20 cellular contexts compared by ENCODE assay signal in the genomic region with DNA sequence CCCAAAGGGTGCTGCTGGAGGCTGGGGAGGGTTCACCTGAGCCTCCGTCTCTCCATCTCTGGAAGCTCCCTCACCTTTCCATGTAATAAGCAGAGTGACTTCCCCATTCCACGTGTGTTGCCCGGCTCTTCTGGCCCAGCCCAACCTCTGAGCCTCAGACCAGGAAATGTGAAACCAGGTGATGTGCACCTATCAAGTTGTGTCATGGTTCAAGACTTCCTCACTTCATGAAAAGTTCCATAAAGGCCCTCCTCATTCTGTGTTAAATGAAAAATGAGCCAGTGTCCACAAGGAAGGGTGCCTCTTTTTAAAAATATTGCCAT.
A peak's percentile ranks its signal among the peaks of the same experiment; 100 is the strongest.
DNase-seq lines count a peak whose midpoint lies in the region; ATAC-seq, FAIRE-seq and TF ChIP-seq lines count a peak whose summit lies in the region.
"Had no signal": no experiment of that assay in that cellular context is flagged by ENCODE, and none has a peak within 500 bp of the region (broad histone marks: within the 10 kb centered on the region; RNA-seq: fewer than 3 reads in every experiment).

No MANE protein-coding gene starts in this region.

- no peak overlapping the region for H3K9ac ChIP-seq in K562 (ENCODE audit: insufficient read depth in 1 of 2, low read depth in 2 of 2, low read length in 2 of 2)

- H3K9me1 ChIP-seq in K562 (ENCODE audit: control insufficient read depth, insufficient read depth, low read length) = no peaks in the 10 kb centered on the region

- no peaks in the 10 kb centered on the region for H3K9me3 Mint-ChIP-seq in type B pancreatic cell
- H3K9me3 Mint-ChIP-seq: activated T-helper 2 cell treated with anti-CD3 and anti-CD28 coated beads, Interferon-gamma antibody, Interleukin-2, Interleukin-4, amounts not matched to agents 10 μg/mL and 5 μg/mL and 100 μg/mL, durations not matched to agents 14 hours and 24 hours and 36 hours; nephron progenitor cell had no signal

- no peak overlapping the region for H3K27ac ChIP-seq in K562 (ENCODE audit: extremely low read depth, low read depth, low read length)
- H3K27ac ChIP-seq in effector memory CD4-positive, alpha-beta T cell (ENCODE audit: insufficient read depth, low read length, poor library complexity, severe bottlenecking) = no peak overlapping the region
- H3K27ac ChIP-seq: esophagus muscularis mucosa, gastroesophageal sphincter had no signal

- TF ChIP-seq CTCF in K562 (IDR thresholded peaks at IDR 0.05 in 2 of 3, conservative IDR thresholded peaks at IDR 0.05 in 1 of 3; ENCODE audit: insufficient read depth in 2 of 3, low read depth in 1 of 3, low read length in 3 of 3) (no peak), mucosa of descending colon (IDR thresholded peaks at IDR 0.05) (no peak), type B pancreatic cell (conservative IDR thresholded peaks at IDR 0.05) (no peak)

- H3K79me2 ChIP-seq in K562 (ENCODE audit: control insufficient read depth, insufficient read depth, low read length) = no peaks in the 10 kb centered on the region

- no peak for ATAC-seq in K562
- peak; percentile 54 for ATAC-seq in mucosa of descending colon
- ATAC-seq: gastroesophageal sphincter had no signal

- no peak for TF ChIP-seq RAD21 in K562 (CRISPR knock-in tag; conservative IDR thresholded peaks at IDR 0.05 in 1 of 2, IDR thresholded peaks at IDR 0.05 in 1 of 2)

- peak overlapping the region; percentile 62; the same call in 1 of the 2 replicates for H2AFZ ChIP-seq in K562 (ENCODE audit: low read depth, low read length)

- no peak for TF ChIP-seq EP300 in K562 (IDR thresholded peaks at IDR 0.05; ENCODE audit: low read length)

- no peak for TF ChIP-seq POLR2A in K562 (conservative IDR thresholded peaks at IDR 0.05)

- H3K36me3 Mint-ChIP-seq in type B pancreatic cell = no peaks in the 10 kb centered on the region

- H3K36me3 ChIP-seq in K562 (ENCODE audit: control insufficient read depth, insufficient read depth, low read length) = no peaks in the 10 kb centered on the region
- H3K36me3 ChIP-seq in mucosa of descending colon (ENCODE audit: low read depth) = no peaks in the 10 kb centered on the region
- H3K36me3 ChIP-seq in effector memory CD4-positive, alpha-beta T cell (ENCODE audit: control insufficient read depth, insufficient read depth, low read length) = no peaks in the 10 kb centered on the region
- H3K36me3 ChIP-seq: esophagus muscularis mucosa, gastroesophageal sphincter had no signal

- H3K4me1 ChIP-seq in K562 (replicated peaks in 1 of 2; ENCODE audit: control insufficient read depth in 2 of 2, insufficient read depth in 2 of 2, low read length in 2 of 2) = peaks cover 13% of the 10 kb centered on the region in 2 experiments
- H3K4me1 ChIP-seq in mucosa of descending colon (ENCODE audit: low read depth) = peaks cover 62% of the 10 kb centered on the region
- H3K4me1 ChIP-seq in effector memory CD4-positive, alpha-beta T cell (ENCODE audit: control insufficient read depth, insufficient read depth, low read length, poor library complexity, severe bottlenecking) = no peaks in the 10 kb centered on the region

- H3K4me3 Mint-ChIP-seq in type B pancreatic cell = no peak overlapping the region
- H3K4me3 Mint-ChIP-seq: nephron progenitor cell had no signal

- in situ Hi-C loops in K562 (cut with MboI) = no loop called here

- no peaks in the 10 kb centered on the region for H4K20me1 ChIP-seq in K562 (replicated peaks; ENCODE audit: control insufficient read depth, insufficient read depth, low read length)

- H3K4me1 Mint-ChIP-seq in type B pancreatic cell (ENCODE audit: unreplicated experiment) = peaks cover 18% of the 10 kb centered on the region

- H3K9me3 ChIP-seq in K562 (replicated peaks; ENCODE audit: control insufficient read depth, insufficient read depth, low read depth, low read length) (no peaks in the 10 kb centered on the region), mucosa of descending colon (no peaks in the 10 kb centered on the region)
- no peaks in the 10 kb centered on the region for H3K9me3 ChIP-seq in effector memory CD4-positive, alpha-beta T cell (ENCODE audit: control insufficient read depth, low read length)
- H3K9me3 ChIP-seq: esophagus muscularis mucosa, gastroesophageal sphincter had no signal

- POLR2A ChIA-PET in K562 (lab: Yijun Ruan, JAX) = no interaction called here

- peak overlapping the region; percentile 2 for H3K27ac Mint-ChIP-seq in type B pancreatic cell
- H3K27ac Mint-ChIP-seq: activated T-helper 2 cell treated with anti-CD3 and anti-CD28 coated beads, Interferon-gamma antibody, Interleukin-2, Interleukin-4, amounts not matched to agents 10 μg/mL and 5 μg/mL and 100 μg/mL, durations not matched to agents 14 hours and 24 hours and 36 hours had no signal

- CTCF ChIA-PET in K562 (lab: Yijun Ruan, JAX; ENCODE audit: low intra/inter-chr PET ratio) = no interaction called here

- WGBS in K562 (ENCODE audit: insufficient coverage, low coverage, missing lambda C conversion rate) = 43% methylated on average over 3 of the region's 3 CpGs

- no peaks in the 10 kb centered on the region; a peak in 1 of 5 replicates for H3K27me3 ChIP-seq in K562 (ENCODE audit: control insufficient read depth in 2 of 2, insufficient read depth in 2 of 2, low read length in 2 of 2)
- H3K27me3 ChIP-seq in effector memory CD4-positive, alpha-beta T cell (replicated peaks; ENCODE audit: control insufficient read depth, insufficient read depth, low read length, poor library complexity, severe bottlenecking) = no peaks in the 10 kb centered on the region
- H3K27me3 ChIP-seq: esophagus muscularis mucosa, gastroesophageal sphincter had no signal

- BruUV-seq in K562 (replicated peaks; lab: Mats Ljungman, UMichigan) = no TSS peak

- H3K4me3 ChIP-seq in K562 (no peak overlapping the region), mucosa of descending colon (no peak overlapping the region)
- H3K4me3 ChIP-seq in effector memory CD4-positive, alpha-beta T cell (ENCODE audit: insufficient read depth, low read depth, low read length, poor library complexity, severe bottlenecking) = no peak overlapping the region
- H3K4me3 ChIP-seq: esophagus muscularis mucosa, gastroesophageal sphincter had no signal

- no peak for FAIRE-seq in K562 (lab: Jason Lieb, UNC)
- FAIRE-seq: kidney had no signal

- no peak overlapping the region for H3K4me2 ChIP-seq in K562 (ENCODE audit: insufficient read depth, low read length)

- intact Hi-C loops in K562 (cut with micrococcal nuclease) (no loop called here), mucosa of descending colon (cut with DNase I, micrococcal nuclease) (no loop called here)

- peak; percentile 60 for DNase-seq in NCI-H2107 treated with DMSO at 0.1 percent for 48 hours (lab: John Stamatoyannopoulos, UW; ENCODE audit: unreplicated experiment)
- DNase-seq in NCI-H2107 (lab: John Stamatoyannopoulos, UW) = no peak
- no peak for DNase-seq in K562 (ENCODE audit: extremely low read depth in 1 of 4, low spot score in 3 of 4)
- peak in 2 of 3 donors; percentile 63 to 71 for DNase-seq in mucosa of descending colon
- DNase-seq in type B pancreatic cell (ENCODE audit: extremely low spot score, unreplicated experiment) = no peak
- no peak for DNase-seq in NCI-H510A (lab: John Stamatoyannopoulos, UW)
- DNase-seq in effector memory CD4-positive, alpha-beta T cell = no peak
- DNase-seq in DMS 273 (lab: John Stamatoyannopoulos, UW; ENCODE audit: unreplicated experiment) = no peak
- DNase-seq: 8988T; activated CD8-positive, alpha-beta memory T cell treated with anti-CD3 and anti-CD28 coated beads, Interleukin-2, amount 50 U/mL, for 48 hours; GOT3; kidney; mesendoderm; NCI-H2081 treated with DMSO at 0.1 percent for 48 hours; nephron progenitor cell; RPMI8226; stimulated activated CD4-positive, alpha-beta T cell treated with anti-CD3 and anti-CD28 coated beads, Interleukin-1b, Interleukin-23, amount 100 ng/mL, for 48 hours had no signal

- H3K27me3 Mint-ChIP-seq in type B pancreatic cell = peaks cover 49% of the 10 kb centered on the region

TF ChIP-seq in K562, 482 proteins besides CTCF, POLR2A, EP300 and RAD21:
- TF ChIP-seq TAF15 (IDR thresholded peaks at IDR 0.05; ENCODE audit: low read depth, low read length) (no peak), SPI1 (IDR thresholded peaks at IDR 0.05; ENCODE audit: borderline replicate concordance, low read depth, low read length) (0 out of 2 replicates have a peak, but pooled peaks have one; percentile 1)

Comparison
In these comparisons a context has a peak if more than half of its experiments do, and no peak if none do; other contexts are left out.
1. DNase-seq: peak in NCI-H2107 treated with DMSO at 0.1 percent for 48 hours (single experiment) and mucosa of descending colon (2 of 3); none in NCI-H2107 (single experiment), K562 (0 of 4), type B pancreatic cell (single experiment), NCI-H510A (single experiment), effector memory CD4-positive, alpha-beta T cell (0 of 3) and DMS 273 (single experiment).